In genomic region chrX:134406230-134406794, GRCh38 we compare ENCODE assay signal across 19 cellular contexts. TPM values are rescaled to one million over a fixed set of nuclear protein-coding genes. Genes with fewer than 3 reads are reported as not detected.
DNase-seq lines count a peak whose midpoint lies in the region; ATAC-seq, FAIRE-seq and TF ChIP-seq lines count a peak whose summit lies in the region.
"Had no signal": no experiment of that assay in that cellular context is flagged by ENCODE, and none has a peak within 500 bp of the region (broad histone marks: within the 10 kb centered on the region; RNA-seq: fewer than 3 reads in every experiment).

No MANE protein-coding gene starts in this region.

- no peaks in the 10 kb centered on the region for H4K20me1 ChIP-seq in K562 (replicated peaks; ENCODE audit: control insufficient read depth, insufficient read depth, low read length)
- no peaks in the 10 kb centered on the region for H4K20me1 ChIP-seq in osteoblast (ENCODE audit: insufficient read depth, low read length)

- no peak for TF ChIP-seq POLR2A in K562 (conservative IDR thresholded peaks at IDR 0.05)

- H3K36me3 ChIP-seq in K562 (ENCODE audit: control insufficient read depth, insufficient read depth, low read length) (peaks cover 26% of the 10 kb centered on the region; the same call in 2 of the 3 replicates), osteoblast (ENCODE audit: insufficient read depth, low read length) (no peaks in the 10 kb centered on the region)
- H3K36me3 ChIP-seq: suprapubic skin had no signal

- 0% methylated on average over 3 of the region's 4 CpGs for WGBS in K562 (ENCODE audit: insufficient coverage, low coverage, missing lambda C conversion rate)

- peak; percentile 87 for ATAC-seq in K562
- ATAC-seq in GM19324 (IDR thresholded peaks at IDR 0.05; ENCODE audit: low FRiP score, unreplicated experiment) = no peak
- no peak for ATAC-seq in HG02884 (IDR thresholded peaks at IDR 0.05; ENCODE audit: unreplicated experiment)
- ATAC-seq: body of pancreas, esophagus mucosa had no signal

- CTCF ChIA-PET in K562 (lab: Yijun Ruan, JAX; ENCODE audit: low intra/inter-chr PET ratio) = no interaction called here

- BruUV-seq in K562 (replicated peaks; lab: Mats Ljungman, UMichigan) = no TSS peak

- TF ChIP-seq CTCF in K562 (IDR thresholded peaks at IDR 0.05 in 2 of 3, conservative IDR thresholded peaks at IDR 0.05 in 1 of 3; ENCODE audit: insufficient read depth in 2 of 3, low read depth in 1 of 3, low read length in 3 of 3) (no peak), osteoblast (IDR thresholded peaks at IDR 0.05; ENCODE audit: extremely low read depth, low read depth, low read length) (no peak)

- H3K9me1 ChIP-seq in K562 (ENCODE audit: control insufficient read depth, insufficient read depth, low read length) = no peaks in the 10 kb centered on the region

- H3K79me2 ChIP-seq in K562 (ENCODE audit: control insufficient read depth, insufficient read depth, low read length) (peaks cover 23% of the 10 kb centered on the region; the same call in 2 of the 3 replicates), osteoblast (ENCODE audit: insufficient read depth, low read length) (no peaks in the 10 kb centered on the region)

- H3K4me2 ChIP-seq in K562 (ENCODE audit: insufficient read depth, low read length) = peak overlapping the region; percentile 66
- no peak overlapping the region for H3K4me2 ChIP-seq in osteoblast (ENCODE audit: insufficient read depth, low read length)
- H3K4me2 ChIP-seq: smooth muscle cell had no signal

- in situ Hi-C loops in K562 (cut with MboI) = no loop called here

- H3K9ac ChIP-seq in K562 (ENCODE audit: insufficient read depth in 1 of 2, low read depth in 2 of 2, low read length in 2 of 2) = peak overlapping the region in 1 of 2 experiments; percentile 39; a peak in 3 of 4 replicates

- H3K27me3 ChIP-seq in K562 (ENCODE audit: control insufficient read depth in 2 of 2, insufficient read depth in 2 of 2, low read length in 2 of 2) = no peaks in the 10 kb centered on the region
- no peaks in the 10 kb centered on the region for H3K27me3 ChIP-seq in osteoblast (ENCODE audit: insufficient read depth, low read length)
- H3K27me3 ChIP-seq: body of pancreas, suprapubic skin had no signal

- TF ChIP-seq RAD21 in K562 (CRISPR knock-in tag; conservative IDR thresholded peaks at IDR 0.05 in 1 of 2, IDR thresholded peaks at IDR 0.05 in 1 of 2) = no peak

- peak; percentile 13 for DNase-seq in ELF-1 (ENCODE audit: low read depth, low spot score)
- peak; percentile 1 to 18 for DNase-seq in Kasumi-1 (lab: John Stamatoyannopoulos, UW)
- peak; percentile 32 to 61 (median 36) for DNase-seq in K562 (ENCODE audit: extremely low read depth in 1 of 4, low spot score in 3 of 4)
- peak; percentile 60 to 67 for DNase-seq in lung microvascular endothelial cell (ENCODE audit: low read depth in 2 of 2)
- no peak for DNase-seq in osteoblast (ENCODE audit: insufficient read length, low spot score, missing footprints)
- no peak for DNase-seq in NCI-H345 (lab: John Stamatoyannopoulos, UW)
- DNase-seq: activated CD4-positive, alpha-beta T cell treated with anti-CD3 and anti-CD28 coated beads, Interleukin-2, amount 50 U/mL, for 4 hours; activated naive CD4-positive, alpha-beta T cell treated with anti-CD3 and anti-CD28 coated beads, Interleukin-2, amount 10 ng/mL, durations not matched to agents 7 days and 5 days; body of pancreas; NCI-H1694 treated with DMSO at 0.1 percent for 48 hours; NCI-H446; NK-92 treated with Interleukin-12 subunit alpha and Interleukin-12 subunit beta, amount 100 ng/mL, for 24 hours had no signal

- H3K27ac ChIP-seq in K562 (ENCODE audit: extremely low read depth, low read depth, low read length) (peak overlapping the region; percentile 79), osteoblast (ENCODE audit: low read depth, low read length) (no peak overlapping the region)
- H3K27ac ChIP-seq: body of pancreas, suprapubic skin had no signal

- TF ChIP-seq EP300 in K562 (IDR thresholded peaks at IDR 0.05; ENCODE audit: low read length) = no peak

- intact Hi-C loops in K562 (cut with micrococcal nuclease) = loop anchor here (10.0 kb wide), 1 partner anchor 602 kb away; no protein-coding TSS in a partner anchor

- POLR2A ChIA-PET in K562 (lab: Yijun Ruan, JAX) = interaction anchor here (1.4 kb wide), 1 partner anchor 8 kb away, joined by 3 read pairs; no protein-coding TSS in a partner anchor

- FAIRE-seq in K562 (lab: Jason Lieb, UNC) = peak; percentile 59
- FAIRE-seq: TTC549 had no signal

- no peaks in the 10 kb centered on the region for H3K9me3 ChIP-seq in K562 (replicated peaks; ENCODE audit: control insufficient read depth, insufficient read depth, low read depth, low read length)
- no peaks in the 10 kb centered on the region for H3K9me3 ChIP-seq in osteoblast (ENCODE audit: low read depth, low read length)
- H3K9me3 ChIP-seq: body of pancreas, suprapubic skin had no signal

- H3K4me1 ChIP-seq in K562 (replicated peaks in 1 of 2; ENCODE audit: control insufficient read depth in 2 of 2, insufficient read depth in 2 of 2, low read length in 2 of 2) = peaks cover 7 to 18% of the 10 kb centered on the region in 2 experiments; a peak in 3 of 5 replicates
- no peaks in the 10 kb centered on the region for H3K4me1 ChIP-seq in osteoblast (ENCODE audit: insufficient read depth, low read length)
- H3K4me1 ChIP-seq: suprapubic skin had no signal

- 0 out of 2 replicates have a peak overlapping the region, but pooled peaks have one; percentile 48 for H2AFZ ChIP-seq in K562 (ENCODE audit: low read depth, low read length)
- H2AFZ ChIP-seq in osteoblast (ENCODE audit: low read length) = no peak overlapping the region

- H3K4me3 ChIP-seq in K562 (no peak overlapping the region), osteoblast (ENCODE audit: insufficient read depth, low read length) (no peak overlapping the region)
- H3K4me3 ChIP-seq: body of pancreas, lung, smooth muscle cell, suprapubic skin had no signal

TF ChIP-seq in K562, 482 proteins besides CTCF, POLR2A, EP300 and RAD21 (continues in another document):
- TF ChIP-seq NCOR1 (IDR thresholded peaks at IDR 0.05) (peak; percentile 35; the same call in 1 of the 2 replicates), CBX3 (IDR thresholded peaks at IDR 0.05; ENCODE audit: borderline replicate concordance in 1 of 2, low read length in 2 of 2) (no peak), KDM2B (CRISPR knock-in tag; IDR thresholded peaks at IDR 0.05) (no peak), ARID1B (IDR thresholded peaks at IDR 0.05) (peak; percentile 65), ZNF780A (CRISPR knock-in tag; IDR thresholded peaks at IDR 0.05) (no peak), GTF2F1 (IDR thresholded peaks at IDR 0.05; ENCODE audit: low read depth, low read length) (no peak), KLF13 (tag; IDR thresholded peaks at IDR 0.05; ENCODE audit: borderline replicate concordance, low read depth) (no peak), TAF7 (tag; IDR thresholded peaks at IDR 0.05) (no peak), L3MBTL2 (IDR thresholded peaks at IDR 0.05) (0 out of 2 replicates have a peak, but pooled peaks have one; percentile 24), HMG20A (CRISPR knock-in tag; conservative IDR thresholded peaks at IDR 0.05) (no peak), POLR3A (IDR thresholded peaks at IDR 0.05; ENCODE audit: borderline replicate concordance, extremely low read depth, insufficient read depth, insufficient read length) (no peak), ATF1 (CRISPR knock-in tag; IDR thresholded peaks at IDR 0.05) (no peak), ATF1 (tag; IDR thresholded peaks at IDR 0.05) (peak; percentile 26; the same call in 1 of the 2 replicates)

RNA-seq across cellular contexts. Expression of gene PHF6, which starts 33.2 kb away (rescaled TPM):
- total RNA-seq in K562 (2011; cell fraction: chromatin; rRNA removed; ENCODE audit: low replicate concordance) = 12.4 and 37.2 TPM in 2 replicates
- total RNA-seq in K562 (2011; cell fraction: nucleolus; rRNA removed) = 5.7 and 7.8 TPM in 2 replicates
- total RNA-seq in K562 (2011; cell fraction: nucleoplasm; rRNA removed) = 20.0 and 41.1 TPM in 2 replicates
- 32.6 and 36.0 TPM in 2 replicates for total RNA-seq in K562 (2014; rRNA removed)
- 47.7 and 54.4 TPM in 2 replicates for total RNA-seq in K562 (2014; rRNA removed; fragmentation: Illumina TruSeq; extraction: Trizol)
- total RNA-seq in K562 (2015; rRNA removed; fragmentation: Illumina TruSeq; extraction: Trizol) = 38.9 and 41.8 TPM in 2 replicates
- 57.6 and 62.2 TPM in 2 replicates for total RNA-seq in K562 (2021)
- polyA plus RNA-seq in K562 (2011; rRNA removed) = 37.0 and 48.7 TPM in 2 replicates
- polyA plus RNA-seq in K562 (2011; cell fraction: cytosol; rRNA removed) = 4.7 and 14.3 TPM in 2 replicates
- 14.9 and 22.9 TPM in 2 replicates for polyA plus RNA-seq in K562 (2011; cell fraction: nucleus; rRNA removed)
- polyA plus RNA-seq in K562 (2012) = 36.2 and 36.6 TPM in 2 replicates
- polyA plus RNA-seq in K562 (2014; fragmentation: Illumina TruSeq; extraction: Trizol) = 48.1 and 62.2 TPM in 2 replicates
- polyA plus RNA-seq in K562 (2014; fragmentation: Nextera tagmentation; extraction: Ambion mirVana) = 10 to 100 TPM; 41.2 to 54.8 TPM
- polyA plus RNA-seq in K562 (2014; rRNA removed) = 33.6 and 42.2 TPM in 2 replicates
- 68.9 and 86.2 TPM in 2 replicates for polyA minus RNA-seq in K562 (2011; rRNA and poly(A)+ RNA removed)
- polyA minus RNA-seq in K562 (2011; cell fraction: cytosol; rRNA and poly(A)+ RNA removed) = 24.2 and 25.9 TPM in 2 replicates
- polyA minus RNA-seq in K562 (2011; cell fraction: nucleus; rRNA and poly(A)+ RNA removed) = 9.3 and 20.1 TPM in 2 replicates
- 26.2 TPM in 2 replicates for total RNA-seq in lung microvascular endothelial cell
- 17.0 and 18.0 TPM in 2 replicates for total RNA-seq in osteoblast

RNA-seq across cellular contexts. Expression of gene HPRT1, which starts 53.7 kb away (rescaled TPM):
- total RNA-seq in K562 (2011; cell fraction: chromatin; rRNA removed; ENCODE audit: low replicate concordance) = 17.7 and 28.9 TPM in 2 replicates
- total RNA-seq in K562 (2011; cell fraction: nucleolus; rRNA removed) = 7.0 and 9.9 TPM in 2 replicates
- total RNA-seq in K562 (2011; cell fraction: nucleoplasm; rRNA removed) = 23.0 and 26.9 TPM in 2 replicates
- total RNA-seq in K562 (2014; rRNA removed) (24.4 and 28.6 TPM in 2 replicates), K562 (2014; rRNA removed; fragmentation: Illumina TruSeq; extraction: Trizol) (56.4 and 64.8 TPM in 2 replicates), K562 (2015; rRNA removed; fragmentation: Illumina TruSeq; extraction: Trizol) (39.3 and 39.5 TPM in 2 replicates), K562 (2021) (96.8 and 98.0 TPM in 2 replicates), lung microvascular endothelial cell (9.1 and 12.2 TPM in 2 replicates), osteoblast (6.2 and 9.4 TPM in 2 replicates)
- polyA plus RNA-seq in K562 (2011; rRNA removed) (71.5 and 104 TPM in 2 replicates), K562 (2014; fragmentation: Illumina TruSeq; extraction: Trizol) (154 and 158 TPM in 2 replicates), K562 (2014; fragmentation: Nextera tagmentation; extraction: Ambion mirVana) (100 to 1,000 TPM; 120 to 121 TPM), K562 (2014; rRNA removed) (100 and 106 TPM in 2 replicates)
- polyA plus RNA-seq in K562 (2011; cell fraction: cytosol; rRNA removed) = 18.6 and 32.6 TPM in 2 replicates
- 13.9 and 21.7 TPM in 2 replicates for polyA plus RNA-seq in K562 (2011; cell fraction: nucleus; rRNA removed)
- polyA plus RNA-seq in K562 (2012) = 75.7 and 109 TPM in 2 replicates
- 74.2 and 78.3 TPM in 2 replicates for polyA minus RNA-seq in K562 (2011; rRNA and poly(A)+ RNA removed)
- polyA minus RNA-seq in K562 (2011; cell fraction: cytosol; rRNA and poly(A)+ RNA removed) = 36.2 and 39.2 TPM in 2 replicates
- 6.2 and 10.9 TPM in 2 replicates for polyA minus RNA-seq in K562 (2011; cell fraction: nucleus; rRNA and poly(A)+ RNA removed)

Comparison
In these comparisons a context has a peak if more than half of its experiments do, and no peak if none do; other contexts are left out.
1. DNase-seq: peak in ELF-1 (single experiment), Kasumi-1 (2 of 2), K562 (4 of 4) and lung microvascular endothelial cell (2 of 2); none in osteoblast (single experiment) and NCI-H345 (single experiment).